ENCODE assay signal across 26 cellular contexts in the genomic region with DNA sequence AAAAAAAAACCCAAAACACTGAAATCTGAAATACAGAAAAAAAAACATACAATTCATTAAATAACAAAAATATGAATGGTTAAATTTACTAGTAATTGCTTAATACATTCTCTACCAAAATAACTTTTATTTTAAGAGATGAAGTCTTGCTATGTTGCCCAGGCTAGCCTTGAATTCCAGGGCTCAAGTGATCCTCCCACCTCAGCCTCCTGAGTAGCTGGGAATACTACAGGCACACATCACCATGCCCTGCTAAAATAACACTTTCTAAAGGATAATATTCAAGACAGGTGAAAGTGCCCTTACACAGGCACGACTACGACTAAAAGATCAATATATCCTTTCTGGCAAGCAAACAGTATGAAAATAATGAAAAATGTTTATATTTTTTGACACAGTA.
"Had no signal": no experiment of that assay in that cellular context is flagged by ENCODE, and none has a peak within 500 bp of the region (broad histone marks: within the 10 kb centered on the region; RNA-seq: fewer than 3 reads in every experiment).

No MANE protein-coding gene starts in this region.

- H3K27me3 ChIP-seq: gastroesophageal sphincter, heart left ventricle, hepatocyte, ovary, stomach, thyroid gland, vagina had no signal

- H3K4me3 Mint-ChIP-seq: memory B cell; natural killer cell; stimulated activated effector memory CD8-positive, alpha-beta T cell treated with anti-CD3 and anti-CD28 coated beads, Interleukin-12 subunit alpha, Interleukin-12 subunit beta, amount 100 ng/mL, for 72 hours had no signal

- H3K4me3 ChIP-seq: gastroesophageal sphincter, heart left ventricle, hepatocyte, lung, ovary, psoas muscle, skin epidermis, stomach, thyroid gland, vagina had no signal

- H3K36me3 Mint-ChIP-seq: memory B cell, natural killer cell had no signal

- H3K27ac Mint-ChIP-seq: stimulated activated effector memory CD8-positive, alpha-beta T cell treated with anti-CD3 and anti-CD28 coated beads, Interleukin-12 subunit alpha, Interleukin-12 subunit beta, amount 100 ng/mL, for 72 hours had no signal

- H3K9me3 ChIP-seq: gastroesophageal sphincter, heart left ventricle, ovary, psoas muscle, stomach, thyroid gland, vagina had no signal

- H3K36me3 ChIP-seq: gastroesophageal sphincter, ovary, stomach, thyroid gland, vagina had no signal

- H3K27me3 Mint-ChIP-seq: memory B cell had no signal

- H3K9me3 Mint-ChIP-seq: memory B cell; natural killer cell; stimulated activated effector memory CD8-positive, alpha-beta T cell treated with anti-CD3 and anti-CD28 coated beads, Interleukin-12 subunit alpha, Interleukin-12 subunit beta, amount 100 ng/mL, for 72 hours had no signal

- FAIRE-seq: kidney had no signal

- ATAC-seq: esophagus mucosa; gastroesophageal sphincter; heart left ventricle; left lobe of liver; natural killer cell; psoas muscle; right cardiac atrium; stimulated activated effector memory CD8-positive, alpha-beta T cell treated with anti-CD3 and anti-CD28 coated beads, Interleukin-12 subunit alpha, Interleukin-12 subunit beta, amount 100 ng/mL, for 72 hours had no signal

- H3K27ac ChIP-seq: gastroesophageal sphincter, heart left ventricle, hepatocyte, ovary, skin epidermis, stomach, thyroid gland, vagina had no signal

- DNase-seq: cortex of kidney; foreskin fibroblast; heart left ventricle; kidney; natural killer cell; occipital lobe; ovary; posterior cingulate gyrus; psoas muscle; right cardiac atrium; stimulated activated CD4-positive, alpha-beta T cell treated with anti-CD3 and anti-CD28 coated beads, Interleukin-12 subunit alpha, Interleukin-12 subunit beta, amount 100 ng/mL, for 4 hours; stimulated activated CD4-positive, alpha-beta T cell treated with anti-CD3 and anti-CD28 coated beads, Interleukin-1b, Interleukin-23, amount 100 ng/mL, for 48 hours; stimulated activated CD4-positive, alpha-beta T cell treated with anti-CD3 and anti-CD28 coated beads, Interleukin-4, amount 100 ng/mL, for 24 hours; stimulated activated naive CD4-positive, alpha-beta T cell treated with Interleukin-2 at 50 U/mL for 16 hours; stomach; thyroid gland; trophoblast cell had no signal
